ENCODE assay signal across 8 cellular contexts in the genomic region with DNA sequence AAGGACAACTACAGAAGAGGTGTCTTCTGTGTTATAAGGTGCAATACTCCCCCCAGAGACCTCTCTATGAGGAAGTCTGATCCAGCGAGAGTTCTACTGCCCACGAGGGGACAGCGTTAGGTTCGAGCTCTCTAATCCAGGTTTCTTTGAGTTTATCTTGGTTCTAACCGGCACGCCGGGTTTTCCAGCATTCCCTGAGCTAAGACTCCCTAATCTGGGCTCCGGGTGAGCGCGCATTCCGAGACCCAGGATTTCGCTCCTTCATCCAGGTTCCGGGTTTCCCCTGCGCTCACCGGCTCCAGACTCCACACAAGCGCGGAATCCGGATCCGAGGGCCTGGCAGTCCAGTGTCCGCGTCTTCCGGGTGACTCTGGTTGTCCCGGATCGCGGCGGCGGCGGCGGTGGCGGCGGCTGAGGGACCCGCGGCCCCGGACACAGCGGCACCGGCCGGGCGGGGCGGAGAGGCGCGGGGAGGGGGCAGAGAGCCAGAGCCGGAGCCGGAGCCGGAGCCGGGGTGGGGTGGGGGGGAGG. TPM values are rescaled to one million over a fixed set of nuclear protein-coding genes. Genes with fewer than 3 reads are reported as not detected.
DNase-seq lines count a peak whose midpoint lies in the region; ATAC-seq, FAIRE-seq and TF ChIP-seq lines count a peak whose summit lies in the region.

A gene with protein sequence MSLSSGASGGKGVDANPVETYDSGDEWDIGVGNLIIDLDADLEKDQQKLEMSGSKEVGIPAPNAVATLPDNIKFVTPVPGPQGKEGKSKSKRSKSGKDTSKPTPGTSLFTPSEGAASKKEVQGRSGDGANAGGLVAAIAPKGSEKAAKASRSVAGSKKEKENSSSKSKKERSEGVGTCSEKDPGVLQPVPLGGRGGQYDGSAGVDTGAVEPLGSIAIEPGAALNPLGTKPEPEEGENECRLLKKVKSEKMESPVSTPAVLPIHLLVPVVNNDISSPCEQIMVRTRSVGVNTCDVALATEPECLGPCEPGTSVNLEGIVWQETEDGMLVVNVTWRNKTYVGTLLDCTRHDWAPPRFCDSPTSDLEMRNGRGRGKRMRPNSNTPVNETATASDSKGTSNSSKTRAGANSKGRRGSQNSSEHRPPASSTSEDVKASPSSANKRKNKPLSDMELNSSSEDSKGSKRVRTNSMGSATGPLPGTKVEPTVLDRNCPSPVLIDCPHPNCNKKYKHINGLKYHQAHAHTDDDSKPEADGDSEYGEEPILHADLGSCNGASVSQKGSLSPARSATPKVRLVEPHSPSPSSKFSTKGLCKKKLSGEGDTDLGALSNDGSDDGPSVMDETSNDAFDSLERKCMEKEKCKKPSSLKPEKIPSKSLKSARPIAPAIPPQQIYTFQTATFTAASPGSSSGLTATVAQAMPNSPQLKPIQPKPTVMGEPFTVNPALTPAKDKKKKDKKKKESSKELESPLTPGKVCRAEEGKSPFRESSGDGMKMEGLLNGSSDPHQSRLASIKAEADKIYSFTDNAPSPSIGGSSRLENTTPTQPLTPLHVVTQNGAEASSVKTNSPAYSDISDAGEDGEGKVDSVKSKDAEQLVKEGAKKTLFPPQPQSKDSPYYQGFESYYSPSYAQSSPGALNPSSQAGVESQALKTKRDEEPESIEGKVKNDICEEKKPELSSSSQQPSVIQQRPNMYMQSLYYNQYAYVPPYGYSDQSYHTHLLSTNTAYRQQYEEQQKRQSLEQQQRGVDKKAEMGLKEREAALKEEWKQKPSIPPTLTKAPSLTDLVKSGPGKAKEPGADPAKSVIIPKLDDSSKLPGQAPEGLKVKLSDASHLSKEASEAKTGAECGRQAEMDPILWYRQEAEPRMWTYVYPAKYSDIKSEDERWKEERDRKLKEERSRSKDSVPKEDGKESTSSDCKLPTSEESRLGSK (N-terminal part only) (plus strand): TSS at position 373 of the 531 bp plus-strand sequence. CDS start 38,842 bp downstream, outside the sequence.

- H3K4me1 Mint-ChIP-seq in activated CD4-positive, alpha-beta T cell treated with anti-CD3 and anti-CD28 coated beads for 36 hours = peaks cover 80% of the 10 kb centered on the region
- peaks cover 51% of the 10 kb centered on the region for H3K4me1 Mint-ChIP-seq in chondrocyte (ENCODE audit: low read depth)

- TF ChIP-seq CTCF in chondrocyte (IDR thresholded peaks at IDR 0.05) (no peak), kidney (IDR thresholded peaks at IDR 0.05; ENCODE audit: borderline replicate concordance, extremely low read depth, insufficient read depth) (no peak)

- DNase-seq in NCI-H446 treated with DMSO at 0.1 percent for 48 hours (lab: John Stamatoyannopoulos, UW) (peak; percentile 75), chondrocyte (ENCODE audit: low spot score) (peak; percentile 98), kidney (peak; percentile 96)
- peak; percentile 94 for DNase-seq in activated CD4-positive, alpha-beta T cell treated with anti-CD3 and anti-CD28 coated beads for 36 hours
- DNase-seq in stimulated activated CD4-positive, alpha-beta T cell treated with anti-CD3 and anti-CD28 coated beads, Interleukin-12 subunit alpha, Interleukin-12 subunit beta, amount 100 ng/mL, for 48 hours (ENCODE audit: low read depth in 2 of 3, low spot score in 1 of 3) = peak; percentile 83 to 99 (median 87)

- intact Hi-C loops in activated CD4-positive, alpha-beta T cell treated with anti-CD3 and anti-CD28 coated beads for 36 hours (cut with DNase I, micrococcal nuclease) = loop anchor here (1.0 to 5.0 kb wide), 10 partner anchors 16 to 953 kb away; partner anchors contain the start of genes PCLAF (in 1 of the 2), PPIB (in 1 of the 2) and TRIP4 (in 1 of the 2)
- intact Hi-C loops in kidney (cut with DNase I) = no loop called here

- peak within 1 kb of the TSS; percentile 92 for H3K27ac Mint-ChIP-seq in activated CD4-positive, alpha-beta T cell treated with anti-CD3 and anti-CD28 coated beads for 36 hours
- H3K27ac Mint-ChIP-seq in chondrocyte (ENCODE audit: unreplicated experiment) = peak within 1 kb of the TSS; percentile 87

- peak; percentile 68 for TF ChIP-seq POLR2A in GM15510 (IDR thresholded peaks at IDR 0.05; ENCODE audit: borderline replicate concordance, extremely low read depth, insufficient read length)

- ATAC-seq in HG03139 (IDR thresholded peaks at IDR 0.05; ENCODE audit: unreplicated experiment) = peak; percentile 59
- peak; percentile 54 for ATAC-seq in activated CD4-positive, alpha-beta T cell treated with anti-CD3 and anti-CD28 coated beads for 36 hours
- ATAC-seq in HG02840 (IDR thresholded peaks at IDR 0.05; ENCODE audit: low FRiP score, unreplicated experiment) = no peak

- H3K36me3 ChIP-seq in kidney (ENCODE audit: control insufficient read depth in 1 of 2, insufficient read depth in 2 of 2, low read length in 2 of 2) = peaks cover 0 to 3% of the 10 kb centered on the region in 2 donors

- POLR2A ChIA-PET in activated CD4-positive, alpha-beta T cell treated with anti-CD3 and anti-CD28 coated beads for 36 hours (lab: Charles Lee) = interaction anchor here (1.0 to 2.0 kb wide), 3 partner anchors 16 to 238 kb away, joined by 3 to 8 read pairs (median 3); no protein-coding TSS in a partner anchor

- no peaks in the 10 kb centered on the region for H3K9me3 ChIP-seq in kidney (ENCODE audit: control insufficient read depth in 1 of 2, low read length in 2 of 2)

- H3K36me3 Mint-ChIP-seq in activated CD4-positive, alpha-beta T cell treated with anti-CD3 and anti-CD28 coated beads for 36 hours (ENCODE audit: low read depth) = peaks cover 10% of the 10 kb centered on the region
- peaks cover 6% of the 10 kb centered on the region for H3K36me3 Mint-ChIP-seq in chondrocyte (ENCODE audit: low read depth)

- H3K4me3 Mint-ChIP-seq in activated CD4-positive, alpha-beta T cell treated with anti-CD3 and anti-CD28 coated beads for 36 hours = peak within 1 kb of the TSS; percentile 83
- H3K4me3 Mint-ChIP-seq in chondrocyte (ENCODE audit: unreplicated experiment) = peak within 1 kb of the TSS; percentile 77

- H3K4me1 ChIP-seq in kidney (ENCODE audit: control insufficient read depth in 1 of 2, insufficient read depth in 1 of 2, low read depth in 1 of 2, low read length in 2 of 2) = peaks cover 17 to 19% of the 10 kb centered on the region in 2 donors

- no peaks in the 10 kb centered on the region for H3K9me3 Mint-ChIP-seq in activated CD4-positive, alpha-beta T cell treated with anti-CD3 and anti-CD28 coated beads for 36 hours (ENCODE audit: low read depth)
- H3K9me3 Mint-ChIP-seq in chondrocyte (ENCODE audit: low read depth) = no peaks in the 10 kb centered on the region

- H3K9ac ChIP-seq in kidney (ENCODE audit: low read length in 2 of 2) = peak within 1 kb of the TSS; percentile 64 to 66

- peak within 1 kb of the TSS; percentile 65 to 71 for H3K27ac ChIP-seq in kidney (ENCODE audit: low read depth in 2 of 2, low read length in 2 of 2)

- H3K27me3 Mint-ChIP-seq in activated CD4-positive, alpha-beta T cell treated with anti-CD3 and anti-CD28 coated beads for 36 hours = no peaks in the 10 kb centered on the region
- H3K27me3 Mint-ChIP-seq in chondrocyte (ENCODE audit: low read depth) = no peaks in the 10 kb centered on the region

- peak within 1 kb of the TSS; percentile 70 to 94 for H3K4me3 ChIP-seq in kidney (ENCODE audit: low read length in 2 of 2)

- FAIRE-seq in kidney (lab: Jason Lieb, UNC) = no peak

- CTCF ChIA-PET in activated CD4-positive, alpha-beta T cell treated with anti-CD3 and anti-CD28 coated beads for 36 hours (lab: Charles Lee) = interaction anchor here (0.7 to 1.8 kb wide), 3 partner anchors 9 to 239 kb away, joined by 3 to 10 read pairs (median 9); no protein-coding TSS in a partner anchor

RNA-seq across cellular contexts. Expression of the gene that starts here (rescaled TPM):
- 10 to 100 TPM; 39.8 to 44.5 TPM for total RNA-seq in activated CD4-positive, alpha-beta T cell treated with anti-CD3 and anti-CD28 coated beads for 36 hours
- total RNA-seq in chondrocyte (24.1 to 27.2 TPM (median 24.2 TPM) in 3 replicates), kidney (37.2 TPM)
- polyA plus RNA-seq in kidney (ENCODE audit: insufficient read depth, low read depth, low replicate concordance) = 3.1 TPM
